Comparison of ENCODE assay signal across 19 cellular contexts in genomic region chr16:2086812-2087425, GRCh38. TPM values are rescaled to one million over a fixed set of nuclear protein-coding genes. Genes with fewer than 3 reads are reported as not detected.
A peak's percentile ranks its signal among the peaks of the same experiment; 100 is the strongest.
DNase-seq lines count a peak whose midpoint lies in the region; ATAC-seq, FAIRE-seq and TF ChIP-seq lines count a peak whose summit lies in the region.
"Had no signal": no experiment of that assay in that cellular context is flagged by ENCODE, and none has a peak within 500 bp of the region (broad histone marks: within the 10 kb centered on the region; RNA-seq: fewer than 3 reads in every experiment).

No MANE protein-coding gene starts in this region.

- H3K9me3 ChIP-seq in astrocyte (ENCODE audit: insufficient read depth, low read depth, low read length) (no peaks in the 10 kb centered on the region), neuronal stem cell (replicated peaks in 1 of 2; ENCODE audit: control insufficient read depth in 2 of 2, insufficient read depth in 1 of 2, low read depth in 1 of 2, low read length in 2 of 2) (no peaks in the 10 kb centered on the region), smooth muscle cell (replicated peaks; ENCODE audit: low read depth) (no peaks in the 10 kb centered on the region)
- H3K9me3 ChIP-seq: SJCRH30 had no signal

- H3F3A ChIP-seq in smooth muscle cell (ENCODE audit: low read depth): peaks cover 6% of the 10 kb centered on the region

- no peaks in the 10 kb centered on the region for H3K9me3 Mint-ChIP-seq in astrocyte (ENCODE audit: unreplicated experiment)

- H2BK120ac ChIP-seq in neuronal stem cell (ENCODE audit: low read depth, low read length): no peak overlapping the region

- H3K36me3 Mint-ChIP-seq in astrocyte (ENCODE audit: low read depth, unreplicated experiment): peaks cover 8% of the 10 kb centered on the region

- TF ChIP-seq CTCF in 22Rv1 (IDR thresholded peaks at IDR 0.05) (no peak), GM10266 (IDR thresholded peaks at IDR 0.05; ENCODE audit: control insufficient read depth, insufficient read depth, low read depth, missing control alignments) (no peak), astrocyte (IDR thresholded peaks at IDR 0.05; ENCODE audit: insufficient read depth, low read depth, low read length) (no peak), smooth muscle cell (IDR thresholded peaks at IDR 0.05; ENCODE audit: borderline replicate concordance, insufficient read depth, poor library complexity, severe bottlenecking) (no peak)

- no peak for FAIRE-seq in astrocyte (lab: Jason Lieb, UNC)
- FAIRE-seq: A204.1, H54 had no signal

- H3K27ac ChIP-seq in 22Rv1 (peak overlapping the region; percentile 93), astrocyte (ENCODE audit: low read depth, low read length) (no peak overlapping the region), neuronal stem cell (replicated peaks; ENCODE audit: low read length) (no peak overlapping the region), smooth muscle cell (ENCODE audit: low read depth) (no peak overlapping the region)
- H3K27ac ChIP-seq: SJCRH30 had no signal

- no peak overlapping the region for H4K91ac ChIP-seq in neuronal stem cell (ENCODE audit: low read depth, low read length, poor library complexity)

- no CpG with 5 or more reads among the region's 22 CpGs for WGBS in neuronal stem cell (ENCODE audit: extremely low coverage in 2 of 2, insufficient read length in 2 of 2, insufficient replicate concordance in 1 of 2), 2 donors
- 97% methylated on average over 19 of the region's 22 CpGs for WGBS in smooth muscle cell (ENCODE audit: low lambda C conversion rate)

- no peaks in the 10 kb centered on the region for H3K27me3 ChIP-seq in astrocyte (ENCODE audit: insufficient read depth, low read length)
- no peaks in the 10 kb centered on the region for H3K27me3 ChIP-seq in neuronal stem cell (ENCODE audit: control insufficient read depth in 3 of 3, insufficient read depth in 3 of 3, low read depth in 1 of 3, low read length in 3 of 3)
- no peaks in the 10 kb centered on the region for H3K27me3 ChIP-seq in smooth muscle cell (ENCODE audit: low read depth)
- H3K27me3 ChIP-seq: SJCRH30 had no signal

- H2AFZ ChIP-seq in astrocyte (ENCODE audit: low read depth, low read length) (no peak overlapping the region), neuronal stem cell (ENCODE audit: low read length) (no peak overlapping the region), smooth muscle cell (ENCODE audit: low read depth) (no peak overlapping the region)

- H4K20me1 ChIP-seq in astrocyte (ENCODE audit: insufficient read depth, low read length) (peaks cover 33% of the 10 kb centered on the region), smooth muscle cell (ENCODE audit: low read depth) (peaks cover 34% of the 10 kb centered on the region)

- H3K79me1 ChIP-seq in neuronal stem cell (ENCODE audit: low read depth, low read length): peaks cover 12% of the 10 kb centered on the region

- no peak overlapping the region for H3K4ac ChIP-seq in neuronal stem cell (ENCODE audit: low read length)

- H3K18ac ChIP-seq in neuronal stem cell (ENCODE audit: low read length): peak overlapping the region; percentile 57

- ATAC-seq in GM21825 (IDR thresholded peaks at IDR 0.05; ENCODE audit: unreplicated experiment): no peak

- H3K4me1 Mint-ChIP-seq in astrocyte (ENCODE audit: low read depth, unreplicated experiment): no peaks in the 10 kb centered on the region
- H3K4me1 Mint-ChIP-seq: CD14-positive monocyte had no signal

- H2AK5ac ChIP-seq in neuronal stem cell (ENCODE audit: low read depth, low read length): no peak overlapping the region

- H3K4me1 ChIP-seq in astrocyte (ENCODE audit: insufficient read depth, low read length): peaks cover 6% of the 10 kb centered on the region
- H3K4me1 ChIP-seq in neuronal stem cell (ENCODE audit: control insufficient read depth in 2 of 2, insufficient read depth in 1 of 2, low read depth in 1 of 2, low read length in 2 of 2): peaks cover 1 to 8% of the 10 kb centered on the region in 2 donors
- H3K4me1 ChIP-seq in smooth muscle cell (ENCODE audit: low read depth): peaks cover 6% of the 10 kb centered on the region
- H3K4me1 ChIP-seq: SJCRH30 had no signal

- no peak overlapping the region for H3K4me3 Mint-ChIP-seq in astrocyte (ENCODE audit: unreplicated experiment)
- H3K4me3 Mint-ChIP-seq: CD14-positive monocyte had no signal

- H3K23ac ChIP-seq in neuronal stem cell (ENCODE audit: low read depth, low read length, poor library complexity): peak overlapping the region; percentile 44

- no peak overlapping the region for H2BK5ac ChIP-seq in neuronal stem cell (ENCODE audit: low read length)

- H3K27me3 Mint-ChIP-seq in astrocyte (ENCODE audit: low read depth, unreplicated experiment): no peaks in the 10 kb centered on the region

- H3K9ac ChIP-seq in astrocyte (ENCODE audit: low read length) (no peak overlapping the region), neuronal stem cell (ENCODE audit: low read depth, low read length, poor library complexity) (peak overlapping the region; percentile 60), smooth muscle cell (ENCODE audit: low read depth) (no peak overlapping the region)

- peak; percentile 43 for DNase-seq in GM10266 (ENCODE audit: extremely low spot score)
- DNase-seq in astrocyte (ENCODE audit: low read depth): no peak
- no peak for DNase-seq in neuronal stem cell (ENCODE audit: low spot score)
- no peak for DNase-seq in smooth muscle cell (lab: John Stamatoyannopoulos, UW; ENCODE audit: unreplicated experiment)
- DNase-seq in activated CD4-positive, alpha-beta T cell treated with anti-CD3 and anti-CD28 coated beads for 1 hour: no peak
- DNase-seq in anterior cingulate cortex (lab: John Stamatoyannopoulos, UW): no peak
- DNase-seq: DMS 273 treated with DMSO at 0.1 percent for 48 hours, MV-4-11, NCI-H1436, NCI-H2029 treated with DMSO at 0.1 percent for 48 hours, NCI-H2171 treated with DMSO at 0.1 percent for 48 hours, NCI-H446 treated with DMSO at 0.1 percent for 48 hours, NCI-H748 treated with DMSO at 0.1 percent for 48 hours, SJCRH30 had no signal

- no peak overlapping the region for H4K8ac ChIP-seq in neuronal stem cell (ENCODE audit: low read depth, low read length)

- H2BK12ac ChIP-seq in neuronal stem cell (ENCODE audit: low read length): no peak overlapping the region

- peak overlapping the region; percentile 34 for H3K27ac Mint-ChIP-seq in astrocyte (ENCODE audit: unreplicated experiment)
- H3K27ac Mint-ChIP-seq: CD14-positive monocyte had no signal

- H3K79me2 ChIP-seq in astrocyte (ENCODE audit: insufficient read depth, low read length) (no peaks in the 10 kb centered on the region), smooth muscle cell (ENCODE audit: low read depth) (no peaks in the 10 kb centered on the region)

- H2BK15ac ChIP-seq in neuronal stem cell (ENCODE audit: low read length): no peak overlapping the region

- no peak overlapping the region for H3K14ac ChIP-seq in neuronal stem cell (ENCODE audit: low read length)

- no peaks in the 10 kb centered on the region for H3K36me3 ChIP-seq in astrocyte (ENCODE audit: insufficient read depth, low read length)
- peaks cover 52 to 90% of the 10 kb centered on the region in 2 donors for H3K36me3 ChIP-seq in neuronal stem cell (replicated peaks in 1 of 2; ENCODE audit: control insufficient read depth in 2 of 2, insufficient read depth in 2 of 2, low read length in 2 of 2)
- no peaks in the 10 kb centered on the region for H3K36me3 ChIP-seq in smooth muscle cell (ENCODE audit: low read depth)

- H3K4me3 ChIP-seq in astrocyte (ENCODE audit: insufficient read depth, low read depth, low read length): no peak overlapping the region
- no peak overlapping the region for H3K4me3 ChIP-seq in neuronal stem cell (ENCODE audit: low read length in 2 of 2)
- H3K4me3 ChIP-seq in smooth muscle cell: no peak overlapping the region
- H3K4me3 ChIP-seq: SJCRH30 had no signal

- H3K4me2 ChIP-seq in astrocyte (ENCODE audit: low read length): no peak overlapping the region
- H3K4me2 ChIP-seq in neuronal stem cell (ENCODE audit: insufficient read depth, low read length, poor library complexity, severe bottlenecking): no peak overlapping the region
- H3K4me2 ChIP-seq in smooth muscle cell: no peak overlapping the region

RNA-seq across cellular contexts. Expression of gene TSC2, which starts 39.1 kb away (rescaled TPM):
- total RNA-seq in astrocyte (89.5 and 94.6 TPM in 2 replicates), smooth muscle cell (29.7 and 64.5 TPM in 2 replicates)
- 54.6 TPM for polyA plus RNA-seq in neuronal stem cell (2013, experiment 1 of 2)
- polyA plus RNA-seq in neuronal stem cell (2013, experiment 2 of 2): 53.2 TPM
- polyA plus RNA-seq in smooth muscle cell: 74.7 and 110 TPM in 2 replicates

RNA-seq across cellular contexts. Expression of gene NTHL1, which starts 39.3 kb away (rescaled TPM):
- 13.2 and 13.7 TPM in 2 replicates for total RNA-seq in astrocyte
- polyA plus RNA-seq in neuronal stem cell (2013, experiment 1 of 2): 28.2 TPM
- polyA plus RNA-seq in neuronal stem cell (2013, experiment 2 of 2): 27.7 TPM
- 14.6 and 23.8 TPM in 2 replicates for total RNA-seq in smooth muscle cell
- polyA plus RNA-seq in smooth muscle cell: 36.5 and 39.3 TPM in 2 replicates

RNA-seq across cellular contexts. Expression of gene PKD1, which starts 48.8 kb away (rescaled TPM):
- total RNA-seq in astrocyte: 112 and 128 TPM in 2 replicates
- 27.8 TPM for polyA plus RNA-seq in neuronal stem cell (2013, experiment 1 of 2)
- 26.3 TPM for polyA plus RNA-seq in neuronal stem cell (2013, experiment 2 of 2)
- 68.2 and 70.1 TPM in 2 replicates for total RNA-seq in smooth muscle cell
- 47.9 and 71.3 TPM in 2 replicates for polyA plus RNA-seq in smooth muscle cell
